ENCODE assay signal across 9 cellular contexts in genomic region chr9:124470306-124470705, GRCh38. TPM values are rescaled to one million over a fixed set of nuclear protein-coding genes. Genes with fewer than 3 reads are reported as not detected.
"Had no signal": no experiment of that assay in that cellular context is flagged by ENCODE, and none has a peak within 500 bp of the region (broad histone marks: within the 10 kb centered on the region; RNA-seq: fewer than 3 reads in every experiment).

No MANE protein-coding gene starts in this region.

- H3K4me1 Mint-ChIP-seq: GM23338 had no signal

- DNase-seq: HCEC 1CT, IMR-90, KG1 had no signal

- H2AFZ ChIP-seq: GM23338 had no signal

- H3K4me2 ChIP-seq: GM23338 had no signal

- H3K27ac Mint-ChIP-seq: GM23338 had no signal

- H3K4me3 Mint-ChIP-seq: GM23338 had no signal

- H3K9me3 Mint-ChIP-seq: GM23338 had no signal

- H3K4me3 ChIP-seq: GM23338, K562 had no signal

- FAIRE-seq: HTR-8/SVneo, K562 had no signal

RNA-seq across cellular contexts. Expression of gene ADGRD2, which starts 20.1 kb away (rescaled TPM):
- total RNA-seq: H4, H7, HT-29, IMR-90, K562 had no signal
- polyA plus RNA-seq: IMR-90, K562 had no signal

RNA-seq across cellular contexts. Expression of gene NR5A1, which starts 36.9 kb away (rescaled TPM):
- total RNA-seq: H4, IMR-90 had no signal
- polyA plus RNA-seq: GM23338, IMR-90 had no signal
